ENCODE assay signal across 32 cellular contexts in genomic region chr1:201181726-201182125, GRCh38. TPM values are rescaled to one million over a fixed set of nuclear protein-coding genes. Genes with fewer than 3 reads are reported as not detected.
DNase-seq lines count a peak whose midpoint lies in the region; ATAC-seq, FAIRE-seq and TF ChIP-seq lines count a peak whose summit lies in the region.
"Had no signal": no experiment of that assay in that cellular context is flagged by ENCODE, and none has a peak within 500 bp of the region (broad histone marks: within the 10 kb centered on the region; RNA-seq: fewer than 3 reads in every experiment).

No MANE protein-coding gene starts in this region.

- peaks cover 0 to 3% of the 10 kb centered on the region in 2 experiments; a peak in 1 of 5 replicates for H3K4me1 ChIP-seq in K562 (replicated peaks in 1 of 2; ENCODE audit: control insufficient read depth in 2 of 2, insufficient read depth in 2 of 2, low read length in 2 of 2)
- no peaks in the 10 kb centered on the region for H3K4me1 ChIP-seq in spleen

- TF ChIP-seq RAD21 in Ishikawa (IDR thresholded peaks at IDR 0.05; ENCODE audit: low read depth): no peak
- TF ChIP-seq RAD21 in K562 (CRISPR knock-in tag; conservative IDR thresholded peaks at IDR 0.05 in 1 of 2, IDR thresholded peaks at IDR 0.05 in 1 of 2): no peak

- POLR2A ChIA-PET in K562 (lab: Yijun Ruan, JAX): interaction anchor here (0.6 to 1.2 kb wide), 2 partner anchors 13 to 315 kb away, joined by 3 to 5 read pairs; no protein-coding TSS in a partner anchor

- H2AFZ ChIP-seq in K562 (ENCODE audit: low read depth, low read length): no peak overlapping the region
- H2AFZ ChIP-seq: PC-9 had no signal

- H3K27ac ChIP-seq in K562 (ENCODE audit: extremely low read depth, low read depth, low read length) (no peak overlapping the region), spleen (no peak overlapping the region)
- H3K27ac ChIP-seq: A549, C4-2B, HL-60, PC-9 had no signal

- H3K4me3 ChIP-seq in K562: no peak overlapping the region
- no peak overlapping the region for H3K4me3 ChIP-seq in spleen
- H3K4me3 ChIP-seq: A549, PC-9 had no signal

- H3K79me2 ChIP-seq in K562 (ENCODE audit: control insufficient read depth, insufficient read depth, low read length): no peaks in the 10 kb centered on the region

- no peaks in the 10 kb centered on the region for H4K20me1 ChIP-seq in K562 (replicated peaks; ENCODE audit: control insufficient read depth, insufficient read depth, low read length)

- no peak overlapping the region for H3K9ac ChIP-seq in K562 (ENCODE audit: insufficient read depth in 1 of 2, low read depth in 2 of 2, low read length in 2 of 2)

- no peak for TF ChIP-seq EP300 in Ishikawa (IDR thresholded peaks at IDR 0.05; ENCODE audit: borderline replicate concordance)
- TF ChIP-seq EP300 in K562 (IDR thresholded peaks at IDR 0.05; ENCODE audit: low read length): no peak

- no peak for FAIRE-seq in K562 (lab: Jason Lieb, UNC)
- FAIRE-seq: A549, GM12892 had no signal

- peak; percentile 40 for DNase-seq in NCI-H748 (lab: John Stamatoyannopoulos, UW; ENCODE audit: unreplicated experiment)
- no peak for DNase-seq in NCI-H748 treated with DMSO at 0.1 percent for 48 hours (lab: John Stamatoyannopoulos, UW)
- DNase-seq in K562 (ENCODE audit: extremely low read depth in 1 of 4, low spot score in 3 of 4): no peak
- DNase-seq in spleen: peak; percentile 2
- no peak for DNase-seq in ecto neural progenitor cell (ENCODE audit: low spot score)
- DNase-seq: CD8-positive, alpha-beta T cell; DMS153; DND-41; Kasumi-1; MV-4-11; NCI-H1105; NCI-H1436 treated with DMSO at 0.1 percent for 48 hours; NCI-H2029; NCI-H2171; NCI-H226; NCI-H526; PC-9; RPMI8226; SHP77; T-cell had no signal

- no peaks in the 10 kb centered on the region for H3K9me3 ChIP-seq in K562 (replicated peaks; ENCODE audit: control insufficient read depth, insufficient read depth, low read depth, low read length)
- H3K9me3 ChIP-seq in spleen: peaks cover 0 to 8% (median 0%) of the 10 kb centered on the region in 8 donors
- H3K9me3 ChIP-seq: A549 had no signal

- no peak for ATAC-seq in K562
- no peak for ATAC-seq in HG03175 (IDR thresholded peaks at IDR 0.05; ENCODE audit: unreplicated experiment)
- ATAC-seq: A549; CD8-positive, alpha-beta T cell; HCT116; T-cell had no signal

- no peak overlapping the region for H3K4me2 ChIP-seq in K562 (ENCODE audit: insufficient read depth, low read length)
- H3K4me2 ChIP-seq: A549, PC-9 had no signal

- intact Hi-C loops in K562 (cut with micrococcal nuclease) (loop anchor here (10.0 kb wide), 1 partner anchor 97 kb away; no protein-coding TSS in a partner anchor), spleen (cut with DNase I; ENCODE audit: low total_unique reads) (no loop called here)

- CTCF ChIA-PET in K562 (lab: Yijun Ruan, JAX; ENCODE audit: low intra/inter-chr PET ratio): no interaction called here

- no peaks in the 10 kb centered on the region for H3K36me3 ChIP-seq in K562 (ENCODE audit: control insufficient read depth, insufficient read depth, low read length)
- H3K36me3 ChIP-seq in spleen: no peaks in the 10 kb centered on the region

- in situ Hi-C loops in K562 (cut with MboI): no loop called here

- H3K27me3 ChIP-seq in K562 (ENCODE audit: control insufficient read depth in 2 of 2, insufficient read depth in 2 of 2, low read length in 2 of 2) (peaks cover 36 to 57% of the 10 kb centered on the region in 2 experiments), spleen (replicated peaks in 1 of 7) (peaks cover 0 to 24% (median 0%) of the 10 kb centered on the region in 7 donors)

- no TSS peak for BruUV-seq in K562 (replicated peaks; lab: Mats Ljungman, UMichigan)

- TF ChIP-seq CTCF in K562 (IDR thresholded peaks at IDR 0.05 in 2 of 3, conservative IDR thresholded peaks at IDR 0.05 in 1 of 3; ENCODE audit: insufficient read depth in 2 of 3, low read depth in 1 of 3, low read length in 3 of 3): no peak
- no peak for TF ChIP-seq CTCF in spleen (IDR thresholded peaks at IDR 0.05 in 8 of 11, conservative IDR thresholded peaks at IDR 0.05 in 3 of 11)

- TF ChIP-seq POLR2A in K562 (conservative IDR thresholded peaks at IDR 0.05): no peak
- TF ChIP-seq POLR2A in spleen (IDR thresholded peaks at IDR 0.05): no peak

- peaks cover 3% of the 10 kb centered on the region for H3K9me1 ChIP-seq in K562 (ENCODE audit: control insufficient read depth, insufficient read depth, low read length)

- WGBS in K562 (ENCODE audit: insufficient coverage, low coverage, missing lambda C conversion rate): 6% methylated on average over 2 of the region's 2 CpGs
- 63 to 75% (median 72%) methylated on average over 2 of the region's 2 CpGs for WGBS in spleen, 5 donors

TF ChIP-seq in Ishikawa, 13 proteins besides CTCF, POLR2A, EP300 and RAD21 (continues in another document):
- TF ChIP-seq NFIC (IDR thresholded peaks at IDR 0.05): peak; percentile 78

TF ChIP-seq in K562, 482 proteins besides CTCF, POLR2A, EP300 and RAD21:
- TF ChIP-seq NFIC (IDR thresholded peaks at IDR 0.05) (peak; percentile 67), SRSF7 (optimal IDR thresholded peaks at IDR 0.05; ENCODE audit: low read depth, low read length) (no peak)

RNA-seq across cellular contexts. Expression of gene IGFN1, which starts 8.9 kb away (rescaled TPM):
- 0.05 and 0.16 TPM in 2 replicates for total RNA-seq in K562 (2011; cell fraction: chromatin; rRNA removed; ENCODE audit: low replicate concordance)
- total RNA-seq in K562 (2011; cell fraction: nucleolus; rRNA removed): not detected in 2 replicates
- not detected in 2 replicates for total RNA-seq in K562 (2011; cell fraction: nucleoplasm; rRNA removed)
- total RNA-seq in K562 (2014; rRNA removed): not detected in 2 replicates
- not detected in 2 replicates for total RNA-seq in K562 (2014; rRNA removed; fragmentation: Illumina TruSeq; extraction: Trizol)
- not detected in 2 replicates for total RNA-seq in K562 (2015; rRNA removed; fragmentation: Illumina TruSeq; extraction: Trizol)
- total RNA-seq in K562 (2021): not detected in 2 replicates
- not detected in 2 replicates for polyA plus RNA-seq in K562 (2011; rRNA removed)
- not detected in 2 replicates for polyA plus RNA-seq in K562 (2011; cell fraction: cytosol; rRNA removed)
- polyA plus RNA-seq in K562 (2011; cell fraction: nucleus; rRNA removed): 0.06 TPM in 1 of 2 replicates, not detected in the other
- polyA plus RNA-seq in K562 (2012): 0.03 and 0.17 TPM in 2 replicates
- not detected in 2 replicates for polyA plus RNA-seq in K562 (2014; fragmentation: Illumina TruSeq; extraction: Trizol)
- polyA plus RNA-seq in K562 (2014; fragmentation: Nextera tagmentation; extraction: Ambion mirVana): not detected
- polyA plus RNA-seq in K562 (2014; rRNA removed): 0.04 TPM in 1 of 2 replicates, not detected in the other
- polyA minus RNA-seq in K562 (2011; rRNA and poly(A)+ RNA removed): not detected in 2 replicates
- polyA minus RNA-seq in K562 (2011; cell fraction: cytosol; rRNA and poly(A)+ RNA removed): not detected in 2 replicates
- 0.11 TPM in 1 of 2 replicates, not detected in the other for polyA minus RNA-seq in K562 (2011; cell fraction: nucleus; rRNA and poly(A)+ RNA removed)
- not detected for total RNA-seq in spleen
- polyA plus RNA-seq in spleen: under 1 TPM; 0.02 to 0.03 (median 0.02) TPM
- total RNA-seq: CD8-positive, alpha-beta T cell; M059J; T-cell; T-helper 2 cell treated with Interferon-gamma antibody and Interleukin-4, amounts not matched to agents 100 ng/mL and 5 ng/mL, for 36 hours had no signal

RNA-seq across cellular contexts. Expression of gene TMEM9, which starts 27.5 kb away (rescaled TPM):
- total RNA-seq in K562 (2011; cell fraction: chromatin; rRNA removed; ENCODE audit: low replicate concordance): 56.7 and 115 TPM in 2 replicates
- 158 and 181 TPM in 2 replicates for total RNA-seq in K562 (2011; cell fraction: nucleolus; rRNA removed)
- 137 and 141 TPM in 2 replicates for total RNA-seq in K562 (2011; cell fraction: nucleoplasm; rRNA removed)
- total RNA-seq in K562 (2014; rRNA removed): 79.3 and 118 TPM in 2 replicates
- 25.4 and 30.4 TPM in 2 replicates for total RNA-seq in K562 (2014; rRNA removed; fragmentation: Illumina TruSeq; extraction: Trizol)
- 30.6 and 31.5 TPM in 2 replicates for total RNA-seq in K562 (2015; rRNA removed; fragmentation: Illumina TruSeq; extraction: Trizol)
- 72.4 and 80.7 TPM in 2 replicates for total RNA-seq in K562 (2021)
- polyA plus RNA-seq in K562 (2011; rRNA removed): 107 and 195 TPM in 2 replicates
- polyA plus RNA-seq in K562 (2011; cell fraction: cytosol; rRNA removed): 148 and 167 TPM in 2 replicates
- polyA plus RNA-seq in K562 (2011; cell fraction: nucleus; rRNA removed): 145 and 201 TPM in 2 replicates
- polyA plus RNA-seq in K562 (2012): 64.1 and 120 TPM in 2 replicates
- polyA plus RNA-seq in K562 (2014; fragmentation: Illumina TruSeq; extraction: Trizol): 38.7 and 52.1 TPM in 2 replicates
- polyA plus RNA-seq in K562 (2014; fragmentation: Nextera tagmentation; extraction: Ambion mirVana): 10 to 100 TPM; 42.4 to 86.2 TPM
- 67.6 and 90.2 TPM in 2 replicates for polyA plus RNA-seq in K562 (2014; rRNA removed)
- polyA minus RNA-seq in K562 (2011; rRNA and poly(A)+ RNA removed): 56.2 and 56.5 TPM in 2 replicates
- polyA minus RNA-seq in K562 (2011; cell fraction: cytosol; rRNA and poly(A)+ RNA removed): 30.3 and 38.0 TPM in 2 replicates
- polyA minus RNA-seq in K562 (2011; cell fraction: nucleus; rRNA and poly(A)+ RNA removed): 14.8 and 29.9 TPM in 2 replicates
- 10 to 100 TPM; 21.5 to 50.3 (median 33.9) TPM for total RNA-seq in spleen
- polyA plus RNA-seq in spleen: 10 to 100 TPM; 28.2 to 39.8 (median 35.6) TPM

RNA-seq across cellular contexts. Expression of gene ASCL5, which starts 54.7 kb away (rescaled TPM):
- not detected in 2 replicates for total RNA-seq in K562 (2011; cell fraction: chromatin; rRNA removed; ENCODE audit: low replicate concordance)
- total RNA-seq in K562 (2011; cell fraction: nucleolus; rRNA removed): not detected in 2 replicates
- total RNA-seq in K562 (2011; cell fraction: nucleoplasm; rRNA removed): not detected in 2 replicates
- total RNA-seq in K562 (2014; rRNA removed) (0.09 TPM in 1 of 2 replicates, not detected in the other), K562 (2014; rRNA removed; fragmentation: Illumina TruSeq; extraction: Trizol) (not detected in 2 replicates), K562 (2015; rRNA removed; fragmentation: Illumina TruSeq; extraction: Trizol) (not detected in 2 replicates), K562 (2021) (not detected in 2 replicates), spleen (under 1 TPM in 1 of 7 donors, not detected in 6; 0.85 TPM)
- polyA plus RNA-seq in K562 (2011; rRNA removed) (not detected in 2 replicates), K562 (2014; fragmentation: Illumina TruSeq; extraction: Trizol) (not detected in 2 replicates), K562 (2014; fragmentation: Nextera tagmentation; extraction: Ambion mirVana) (not detected), K562 (2014; rRNA removed) (not detected in 2 replicates), spleen (under 1 TPM; 0.06 to 0.09 (median 0.09) TPM)
- polyA plus RNA-seq in K562 (2011; cell fraction: cytosol; rRNA removed): not detected in 2 replicates
- polyA plus RNA-seq in K562 (2011; cell fraction: nucleus; rRNA removed): not detected in 2 replicates
- polyA plus RNA-seq in K562 (2012): not detected in 2 replicates
- polyA minus RNA-seq in K562 (2011; rRNA and poly(A)+ RNA removed): not detected in 2 replicates
- not detected in 2 replicates for polyA minus RNA-seq in K562 (2011; cell fraction: cytosol; rRNA and poly(A)+ RNA removed)
- polyA minus RNA-seq in K562 (2011; cell fraction: nucleus; rRNA and poly(A)+ RNA removed): not detected in 2 replicates
- total RNA-seq: H4; HT-29; M059J; SK-MEL-5; T-helper 2 cell treated with Interferon-gamma antibody and Interleukin-4, amounts not matched to agents 100 ng/mL and 5 ng/mL, for 36 hours had no signal

Comparison
In these comparisons a context has a peak if more than half of its experiments do, and no peak if none do; other contexts are left out.
1. DNase-seq: peak in NCI-H748 (single experiment) and spleen (single experiment); none in NCI-H748 treated with DMSO at 0.1 percent for 48 hours (single experiment), K562 (0 of 4) and ecto neural progenitor cell (single experiment).